ENCODE assay signal across 22 cellular contexts in genomic region chr7:145020454-145020853, GRCh38.
"Had no signal": no experiment of that assay in that cellular context is flagged by ENCODE, and none has a peak within 500 bp of the region (broad histone marks: within the 10 kb centered on the region; RNA-seq: fewer than 3 reads in every experiment).

No MANE protein-coding gene starts in this region.

- H3K27me3 Mint-ChIP-seq: dendritic cell treated with granulocyte-macrophage colony-stimulating factor and Interleukin-4, amounts not matched to agents 40 ng/mL and 50 ng/mL, for 4 days had no signal

- DNase-seq: colonic mucosa; cortex of kidney; dermis blood vessel endothelial cell; dorsolateral prefrontal cortex; effector CD4-positive, alpha-beta T cell; effector CD8-positive, alpha-beta T cell; effector memory CD4-positive, alpha-beta T cell; effector memory CD8-positive, alpha-beta T cell; endodermal cell; erythroblast; esophagus squamous epithelium; foreskin fibroblast; foreskin keratinocyte; foreskin melanocyte; gastrocnemius medialis; glutamatergic neuron; head of caudate nucleus; heart left ventricle; heart right ventricle had no signal

- H3K27ac Mint-ChIP-seq: dendritic cell treated with granulocyte-macrophage colony-stimulating factor and Interleukin-4, amounts not matched to agents 40 ng/mL and 50 ng/mL, for 4 days; effector memory CD8-positive, alpha-beta T cell; endodermal cell had no signal

- H3K4me3 Mint-ChIP-seq: dendritic cell treated with granulocyte-macrophage colony-stimulating factor and Interleukin-4, amounts not matched to agents 40 ng/mL and 50 ng/mL, for 4 days; effector memory CD8-positive, alpha-beta T cell; endodermal cell had no signal

- ATAC-seq: effector memory CD8-positive, alpha-beta T cell; esophagus mucosa; foreskin keratinocyte; gastrocnemius medialis; gastroesophageal sphincter; heart left ventricle; heart right ventricle had no signal

- H3K9me3 Mint-ChIP-seq: dendritic cell treated with granulocyte-macrophage colony-stimulating factor and Interleukin-4, amounts not matched to agents 40 ng/mL and 50 ng/mL, for 4 days; effector memory CD8-positive, alpha-beta T cell; endodermal cell had no signal
